Comparison of ENCODE assay signal across 8 cellular contexts in genomic region chr3:58994746-58995330, GRCh38. TPM values are rescaled to one million over a fixed set of nuclear protein-coding genes. Genes with fewer than 3 reads are reported as not detected.
DNase-seq lines count a peak whose midpoint lies in the region; ATAC-seq and TF ChIP-seq lines count a peak whose summit lies in the region.

No MANE protein-coding gene starts in this region.

- no peaks in the 10 kb centered on the region for H3K79me2 ChIP-seq in ACC112 (ENCODE audit: control insufficient read depth, insufficient read depth, low read length, unreplicated experiment)

- H3K27me3 Mint-ChIP-seq in natural killer cell (ENCODE audit: low read depth in 2 of 2) = peaks cover 0 to 8% of the 10 kb centered on the region in 2 donors

- ATAC-seq in natural killer cell = no peak

- in situ Hi-C loops in G401 (cut with HindIII; ENCODE audit: low sequenced_read_pairs) = no loop called here

- no peak overlapping the region for H3K27ac Mint-ChIP-seq in natural killer cell

- H3K4me1 Mint-ChIP-seq in natural killer cell = peaks cover 0 to 5% of the 10 kb centered on the region in 2 donors

- H3K36me3 Mint-ChIP-seq in natural killer cell = no peaks in the 10 kb centered on the region

- H3K4me1 ChIP-seq in ACC112 (ENCODE audit: control insufficient read depth, insufficient read depth, low read length, unreplicated experiment) = peaks cover 35% of the 10 kb centered on the region

- H3K4me3 ChIP-seq in ACC112 (ENCODE audit: low read depth, low read length) = no peak overlapping the region

- intact Hi-C loops in natural killer cell (cut with micrococcal nuclease) = no loop called here

- no peaks in the 10 kb centered on the region for H3K36me3 ChIP-seq in ACC112 (ENCODE audit: insufficient read depth, low read length)

- no peak for TF ChIP-seq CTCF in natural killer cell (IDR thresholded peaks at IDR 0.05)

- H2AFZ ChIP-seq in ACC112 (ENCODE audit: low read length, unreplicated experiment) = peak overlapping the region; percentile 92

- H3K9me3 Mint-ChIP-seq in natural killer cell = no peaks in the 10 kb centered on the region

- H3K4me3 Mint-ChIP-seq in natural killer cell = no peak overlapping the region

- peak; percentile 58 for DNase-seq in G401 (ENCODE audit: low spot score)
- peak; percentile 72 for DNase-seq in LHCN-M2 (ENCODE audit: low read depth)
- DNase-seq in RKO (ENCODE audit: low spot score) = peak; percentile 76
- DNase-seq in dermis blood vessel endothelial cell = peak; percentile 81
- DNase-seq in mucosa of gallbladder (ENCODE audit: low spot score) = peak; percentile 44
- no peak for DNase-seq in natural killer cell
- DNase-seq in NK-92 treated with Interleukin-12 subunit alpha and Interleukin-12 subunit beta, amount 100 ng/mL, for 24 hours (lab: John Stamatoyannopoulos, UW) = no peak

- H3K27ac ChIP-seq in ACC112 (ENCODE audit: low read depth, low read length) = no peak overlapping the region

- no peaks in the 10 kb centered on the region for H3K27me3 ChIP-seq in ACC112 (ENCODE audit: insufficient read depth, low read length)

RNA-seq across cellular contexts. Expression of gene CFAP20DC, which starts 55.0 kb away (rescaled TPM):
- total RNA-seq in G401 (2014; rRNA removed; shearing (Covaris generic)) = 1.8 and 2.2 TPM in 2 replicates
- total RNA-seq in LHCN-M2 (2014; rRNA removed) = 5.1 and 8.2 TPM in 2 replicates
- 1.6 TPM for polyA plus RNA-seq in LHCN-M2 (2012)
- 1.2 and 1.5 TPM in 2 replicates for total RNA-seq in dermis blood vessel endothelial cell
- total RNA-seq in mucosa of gallbladder = 1.9 TPM
- total RNA-seq in natural killer cell = under 1 TPM; 0.09 to 0.20 (median 0.18) TPM

Comparison
In these comparisons a context has a peak if more than half of its experiments do, and no peak if none do; other contexts are left out.
1. DNase-seq: peak in G401 (single experiment), LHCN-M2 (single experiment), RKO (single experiment), dermis blood vessel endothelial cell (single experiment) and mucosa of gallbladder (single experiment); none in natural killer cell (single experiment) and NK-92 treated with Interleukin-12 subunit alpha and Interleukin-12 subunit beta, amount 100 ng/mL, for 24 hours (single experiment).